ENCODE assay signal across 24 cellular contexts in the genomic region with DNA sequence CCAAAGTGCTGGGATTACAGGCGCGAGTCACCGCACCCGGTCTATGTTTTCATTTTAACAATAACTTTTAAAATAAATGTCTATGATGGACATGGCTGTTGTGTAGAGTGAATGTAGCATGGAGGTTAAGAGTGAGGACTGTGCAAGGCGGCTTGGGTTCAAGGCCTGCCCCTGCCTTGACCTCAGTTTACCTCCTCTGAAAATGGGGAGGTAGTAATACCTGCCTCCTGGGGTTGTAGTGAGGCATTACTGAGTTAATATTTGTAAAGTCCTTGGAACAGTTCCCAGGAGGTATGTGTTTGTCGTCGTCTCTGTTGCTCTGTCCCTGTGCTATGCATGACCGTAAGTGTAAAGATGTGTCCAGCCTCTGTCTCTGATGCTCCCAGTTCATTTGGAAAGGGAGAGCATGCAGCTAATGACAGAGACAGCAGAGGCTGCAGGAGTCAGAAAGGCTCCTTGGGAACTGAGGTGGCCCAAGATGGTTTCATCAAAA. TPM values are rescaled to one million over a fixed set of nuclear protein-coding genes. Genes with fewer than 3 reads are reported as not detected.
DNase-seq lines count a peak whose midpoint lies in the region; ATAC-seq, FAIRE-seq and TF ChIP-seq lines count a peak whose summit lies in the region.
"Had no signal": no experiment of that assay in that cellular context is flagged by ENCODE, and none has a peak within 500 bp of the region (broad histone marks: within the 10 kb centered on the region; RNA-seq: fewer than 3 reads in every experiment).

No MANE protein-coding gene starts in this region.

- no peaks in the 10 kb centered on the region for H3K9me3 Mint-ChIP-seq in CD4-positive, CD25-positive, alpha-beta regulatory T cell
- no peaks in the 10 kb centered on the region for H3K9me3 Mint-ChIP-seq in CD8-positive, alpha-beta T cell
- no peaks in the 10 kb centered on the region for H3K9me3 Mint-ChIP-seq in mesothelial cell of epicardium
- no peaks in the 10 kb centered on the region for H3K9me3 Mint-ChIP-seq in activated T-helper 2 cell treated with anti-CD3 and anti-CD28 coated beads, Interferon-gamma antibody, Interleukin-2, Interleukin-4, amounts not matched to agents 10 μg/mL and 5 μg/mL and 100 μg/mL, durations not matched to agents 14 hours and 24 hours and 36 hours
- no peaks in the 10 kb centered on the region for H3K9me3 Mint-ChIP-seq in endothelial cell (ENCODE audit: unreplicated experiment)
- H3K9me3 Mint-ChIP-seq: activated naive CD8-positive, alpha-beta T cell treated with anti-CD3 and anti-CD28 coated beads, Interleukin-2, amount 10 ng/mL, durations not matched to agents 7 days and 5 days; natural killer cell had no signal

- CTCF ChIA-PET in CD8-positive, alpha-beta T cell (lab: Charles Lee): no interaction called here

- POLR2A ChIA-PET in CD8-positive, alpha-beta T cell (lab: Charles Lee): no interaction called here

- no peak overlapping the region for H3K27ac ChIP-seq in CD4-positive, CD25-positive, alpha-beta regulatory T cell (ENCODE audit: insufficient read depth, low read length, poor library complexity, severe bottlenecking)
- H3K27ac ChIP-seq in CD8-positive, alpha-beta T cell (ENCODE audit: low read depth, low read length): no peak overlapping the region
- H3K27ac ChIP-seq: hepatocyte, KMS-11, PC-9 had no signal

- no peak for FAIRE-seq in frontal cortex (lab: Jason Lieb, UNC)
- FAIRE-seq: GM19239 had no signal

- peak overlapping the region in 2 of 3 donors; percentile 56 to 75 for H3K27ac Mint-ChIP-seq in CD4-positive, CD25-positive, alpha-beta regulatory T cell
- H3K27ac Mint-ChIP-seq in CD8-positive, alpha-beta T cell: peak overlapping the region; percentile 19
- H3K27ac Mint-ChIP-seq in T-helper 17 cell (peak overlapping the region; percentile 63), mesothelial cell of epicardium (peak overlapping the region; percentile 84), endothelial cell (ENCODE audit: unreplicated experiment) (no peak overlapping the region)
- no peak overlapping the region for H3K27ac Mint-ChIP-seq in activated T-helper 2 cell treated with anti-CD3 and anti-CD28 coated beads, Interferon-gamma antibody, Interleukin-2, Interleukin-4, amounts not matched to agents 10 μg/mL and 5 μg/mL and 100 μg/mL, durations not matched to agents 14 hours and 24 hours and 36 hours
- H3K27ac Mint-ChIP-seq: activated naive CD8-positive, alpha-beta T cell treated with anti-CD3 and anti-CD28 coated beads, Interleukin-2, amount 10 ng/mL, durations not matched to agents 7 days and 5 days; natural killer cell had no signal

- peaks cover 3% of the 10 kb centered on the region for H3K36me3 ChIP-seq in CD4-positive, CD25-positive, alpha-beta regulatory T cell (ENCODE audit: control insufficient read depth, insufficient read depth, low read length)
- H3K36me3 ChIP-seq in CD8-positive, alpha-beta T cell (ENCODE audit: insufficient read depth, low read length): no peaks in the 10 kb centered on the region

- no peak for TF ChIP-seq CTCF in CD8-positive, alpha-beta T cell (IDR thresholded peaks at IDR 0.05)
- TF ChIP-seq CTCF in mesothelial cell of epicardium (IDR thresholded peaks at IDR 0.05; ENCODE audit: unreplicated experiment): no peak
- TF ChIP-seq CTCF in endothelial cell (IDR thresholded peaks at IDR 0.05; ENCODE audit: unreplicated experiment): no peak

- no peaks in the 10 kb centered on the region for H3K9me3 ChIP-seq in CD4-positive, CD25-positive, alpha-beta regulatory T cell (ENCODE audit: control insufficient read depth in 2 of 2, low read length in 2 of 2)
- no peaks in the 10 kb centered on the region for H3K9me3 ChIP-seq in CD8-positive, alpha-beta T cell (ENCODE audit: low read length)
- H3K9me3 ChIP-seq in T-helper 17 cell (ENCODE audit: control insufficient read depth, low read length, poor library complexity, severe bottlenecking): no peaks in the 10 kb centered on the region
- H3K9me3 ChIP-seq: spleen had no signal

- H3K27me3 ChIP-seq in CD4-positive, CD25-positive, alpha-beta regulatory T cell (ENCODE audit: control insufficient read depth, insufficient read depth, low read length): no peaks in the 10 kb centered on the region
- H3K27me3 ChIP-seq in CD8-positive, alpha-beta T cell (ENCODE audit: insufficient read depth, low read length): no peaks in the 10 kb centered on the region
- H3K27me3 ChIP-seq: hepatocyte, spleen had no signal

- H3K36me3 Mint-ChIP-seq in CD4-positive, CD25-positive, alpha-beta regulatory T cell: peaks cover 15% of the 10 kb centered on the region
- peaks cover 12% of the 10 kb centered on the region for H3K36me3 Mint-ChIP-seq in CD8-positive, alpha-beta T cell
- peaks cover 4% of the 10 kb centered on the region for H3K36me3 Mint-ChIP-seq in T-helper 17 cell (ENCODE audit: low read depth)
- H3K36me3 Mint-ChIP-seq in mesothelial cell of epicardium: peaks cover 6% of the 10 kb centered on the region
- no peaks in the 10 kb centered on the region for H3K36me3 Mint-ChIP-seq in activated T-helper 2 cell treated with anti-CD3 and anti-CD28 coated beads, Interferon-gamma antibody, Interleukin-2, Interleukin-4, amounts not matched to agents 10 μg/mL and 5 μg/mL and 100 μg/mL, durations not matched to agents 14 hours and 24 hours and 36 hours (ENCODE audit: low read depth)
- peaks cover 16% of the 10 kb centered on the region for H3K36me3 Mint-ChIP-seq in endothelial cell (ENCODE audit: low read depth, unreplicated experiment)
- H3K36me3 Mint-ChIP-seq: natural killer cell had no signal

- peaks cover 24% of the 10 kb centered on the region for H3K4me1 ChIP-seq in CD4-positive, CD25-positive, alpha-beta regulatory T cell (ENCODE audit: control insufficient read depth, insufficient read depth, low read length, poor library complexity, severe bottlenecking)
- peaks cover 31% of the 10 kb centered on the region for H3K4me1 ChIP-seq in CD8-positive, alpha-beta T cell (ENCODE audit: insufficient read depth, low read length)

- no peak overlapping the region for H3K4me3 ChIP-seq in CD4-positive, CD25-positive, alpha-beta regulatory T cell (ENCODE audit: low read depth, low read length)
- H3K4me3 ChIP-seq in CD8-positive, alpha-beta T cell (ENCODE audit: low read depth, low read length): no peak overlapping the region
- H3K4me3 ChIP-seq: hepatocyte, PC-9, spleen had no signal

- no peak for ATAC-seq in CD4-positive, CD25-positive, alpha-beta regulatory T cell (ENCODE audit: low read depth in 2 of 2)
- ATAC-seq in CD8-positive, alpha-beta T cell: no peak
- no peak for ATAC-seq in T-helper 17 cell
- ATAC-seq: natural killer cell had no signal

- DNase-seq in CD4-positive, CD25-positive, alpha-beta regulatory T cell: no peak
- DNase-seq in CD8-positive, alpha-beta T cell: no peak
- DNase-seq in T-helper 17 cell: no peak
- DNase-seq in mesothelial cell of epicardium (ENCODE audit: low spot score in 2 of 2, unreplicated experiment in 2 of 2): no peak
- DNase-seq in activated T-helper 2 cell treated with anti-CD3 and anti-CD28 coated beads, Interferon-gamma antibody, Interleukin-2, Interleukin-4, amounts not matched to agents 10 μg/mL and 5 μg/mL and 100 μg/mL, durations not matched to agents 14 hours and 24 hours and 36 hours (ENCODE audit: low spot score): no peak
- no peak for DNase-seq in endothelial cell (ENCODE audit: low spot score)
- DNase-seq in frontal cortex (ENCODE audit: low spot score in 2 of 2): no peak
- no peak for DNase-seq in OCI-M2 (lab: John Stamatoyannopoulos, UW; ENCODE audit: unreplicated experiment)
- DNase-seq: activated CD4-positive, alpha-beta T cell treated with anti-CD3 and anti-CD28 coated beads for 4 hours; activated naive CD8-positive, alpha-beta T cell treated with anti-CD3 and anti-CD28 coated beads, Interleukin-2, amount 10 ng/mL, durations not matched to agents 7 days and 5 days; C1 segment of cervical spinal cord; effector memory CD4-positive, alpha-beta T cell; foreskin fibroblast; MV-4-11; natural killer cell; NCI-H146; PC-9; SIG-M5; spleen; stimulated activated CD4-positive, alpha-beta T cell treated with anti-CD3 and anti-CD28 coated beads, Interleukin-2, amount 100 ng/mL, for 48 hours; stimulated activated naive CD4-positive, alpha-beta T cell had no signal

- intact Hi-C loops in CD8-positive, alpha-beta T cell (cut with DNase I, micrococcal nuclease): no loop called here
- intact Hi-C loops in activated T-helper 2 cell treated with anti-CD3 and anti-CD28 coated beads, Interferon-gamma antibody, Interleukin-2, Interleukin-4, amounts not matched to agents 10 μg/mL and 5 μg/mL and 100 μg/mL, durations not matched to agents 14 hours and 24 hours and 36 hours (cut with micrococcal nuclease): no loop called here

- peak overlapping the region in 1 of 4 donors; percentile 13 for H3K4me3 Mint-ChIP-seq in CD4-positive, CD25-positive, alpha-beta regulatory T cell
- H3K4me3 Mint-ChIP-seq in CD8-positive, alpha-beta T cell: no peak overlapping the region
- H3K4me3 Mint-ChIP-seq in T-helper 17 cell (peak overlapping the region; percentile 33), mesothelial cell of epicardium (no peak overlapping the region), endothelial cell (ENCODE audit: unreplicated experiment) (no peak overlapping the region)
- H3K4me3 Mint-ChIP-seq in activated T-helper 2 cell treated with anti-CD3 and anti-CD28 coated beads, Interferon-gamma antibody, Interleukin-2, Interleukin-4, amounts not matched to agents 10 μg/mL and 5 μg/mL and 100 μg/mL, durations not matched to agents 14 hours and 24 hours and 36 hours (ENCODE audit: low read depth): no peak overlapping the region
- H3K4me3 Mint-ChIP-seq: activated naive CD8-positive, alpha-beta T cell treated with anti-CD3 and anti-CD28 coated beads, Interleukin-2, amount 10 ng/mL, durations not matched to agents 7 days and 5 days; natural killer cell had no signal

- H3K4me1 Mint-ChIP-seq in CD4-positive, CD25-positive, alpha-beta regulatory T cell: peaks cover 19 to 74% (median 49%) of the 10 kb centered on the region in 4 donors
- H3K4me1 Mint-ChIP-seq in CD8-positive, alpha-beta T cell (ENCODE audit: low read depth): peaks cover 65% of the 10 kb centered on the region
- H3K4me1 Mint-ChIP-seq in T-helper 17 cell (peaks cover 45% of the 10 kb centered on the region), mesothelial cell of epicardium (peaks cover 48% of the 10 kb centered on the region), endothelial cell (ENCODE audit: unreplicated experiment) (peaks cover 36% of the 10 kb centered on the region)
- H3K4me1 Mint-ChIP-seq in activated T-helper 2 cell treated with anti-CD3 and anti-CD28 coated beads, Interferon-gamma antibody, Interleukin-2, Interleukin-4, amounts not matched to agents 10 μg/mL and 5 μg/mL and 100 μg/mL, durations not matched to agents 14 hours and 24 hours and 36 hours (ENCODE audit: low read depth): peaks cover 4% of the 10 kb centered on the region

- no peaks in the 10 kb centered on the region for H3K27me3 Mint-ChIP-seq in CD4-positive, CD25-positive, alpha-beta regulatory T cell
- no peaks in the 10 kb centered on the region for H3K27me3 Mint-ChIP-seq in CD8-positive, alpha-beta T cell (ENCODE audit: low read depth)
- H3K27me3 Mint-ChIP-seq in T-helper 17 cell: no peaks in the 10 kb centered on the region
- no peaks in the 10 kb centered on the region for H3K27me3 Mint-ChIP-seq in mesothelial cell of epicardium (ENCODE audit: low read depth)
- H3K27me3 Mint-ChIP-seq in activated T-helper 2 cell treated with anti-CD3 and anti-CD28 coated beads, Interferon-gamma antibody, Interleukin-2, Interleukin-4, amounts not matched to agents 10 μg/mL and 5 μg/mL and 100 μg/mL, durations not matched to agents 14 hours and 24 hours and 36 hours (ENCODE audit: low read depth): peaks cover 8% of the 10 kb centered on the region
- peaks cover 6% of the 10 kb centered on the region for H3K27me3 Mint-ChIP-seq in endothelial cell (ENCODE audit: unreplicated experiment)
- H3K27me3 Mint-ChIP-seq: activated naive CD8-positive, alpha-beta T cell treated with anti-CD3 and anti-CD28 coated beads, Interleukin-2, amount 10 ng/mL, durations not matched to agents 7 days and 5 days had no signal

RNA-seq across cellular contexts. Expression of gene GARRE1, which starts 9.4 kb away (rescaled TPM):
- 47.4 TPM for total RNA-seq in CD4-positive, CD25-positive, alpha-beta regulatory T cell
- 1 to 10 TPM; 3.2 to 6.6 (median 4.5) TPM for polyA plus RNA-seq in CD4-positive, CD25-positive, alpha-beta regulatory T cell
- 10 to 100 TPM; 27.5 to 31.0 TPM for total RNA-seq in CD8-positive, alpha-beta T cell
- total RNA-seq in T-helper 17 cell: 10 to 100 TPM; 34.4 to 43.6 TPM
- 50.3 to 52.4 TPM (median 50.5 TPM) in 3 replicates for total RNA-seq in mesothelial cell of epicardium
- 9.6 and 10.0 TPM in 2 replicates for total RNA-seq in activated T-helper 2 cell treated with anti-CD3 and anti-CD28 coated beads, Interferon-gamma antibody, Interleukin-2, Interleukin-4, amounts not matched to agents 10 μg/mL and 5 μg/mL and 100 μg/mL, durations not matched to agents 14 hours and 24 hours and 36 hours
- total RNA-seq in endothelial cell (ENCODE audit: unreplicated experiment): 49.0 TPM
- total RNA-seq in frontal cortex: 17.1 TPM

Comparison
In these comparisons a context has a peak if more than half of its experiments do, and no peak if none do; other contexts are left out.
1. H3K27ac Mint-ChIP-seq: peak in CD4-positive, CD25-positive, alpha-beta regulatory T cell (2 of 3), CD8-positive, alpha-beta T cell (single experiment), T-helper 17 cell (single experiment) and mesothelial cell of epicardium (single experiment); none in activated T-helper 2 cell treated with anti-CD3 and anti-CD28 coated beads, Interferon-gamma antibody, Interleukin-2, Interleukin-4, amounts not matched to agents 10 μg/mL and 5 μg/mL and 100 μg/mL, durations not matched to agents 14 hours and 24 hours and 36 hours (single experiment) and endothelial cell (single experiment).